19 cellular contexts compared by ENCODE assay signal in the genomic region with DNA sequence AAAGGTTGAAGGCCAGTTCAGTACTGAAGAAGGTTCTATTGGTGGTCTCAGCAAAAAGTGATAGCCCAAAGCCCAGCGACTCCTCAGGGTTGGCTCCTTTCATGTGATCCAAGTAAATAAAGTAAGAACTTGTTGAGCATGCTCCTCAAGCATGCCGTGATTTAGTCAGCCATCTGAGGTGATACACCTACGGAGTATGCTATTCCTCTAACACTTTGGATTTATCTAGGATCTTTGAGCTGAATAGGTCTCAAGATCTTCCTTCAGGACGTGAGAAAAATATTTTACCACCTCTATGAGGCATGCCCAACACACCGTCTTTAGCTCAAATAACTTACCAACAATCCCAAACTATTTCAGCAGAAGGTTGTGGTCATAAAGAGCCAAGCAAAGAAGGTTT.
DNase-seq lines count a peak whose midpoint lies in the region; FAIRE-seq and TF ChIP-seq lines count a peak whose summit lies in the region.
"Had no signal": no experiment of that assay in that cellular context is flagged by ENCODE, and none has a peak within 500 bp of the region (broad histone marks: within the 10 kb centered on the region; RNA-seq: fewer than 3 reads in every experiment).

No MANE protein-coding gene starts in this region.

- H3K36me3 ChIP-seq in esophagus muscularis mucosa = no peaks in the 10 kb centered on the region
- no peaks in the 10 kb centered on the region for H3K36me3 ChIP-seq in trophoblast cell (ENCODE audit: control insufficient read depth in 1 of 2, insufficient read depth in 2 of 2, low read length in 2 of 2)

- no peaks in the 10 kb centered on the region for H3K27me3 ChIP-seq in esophagus muscularis mucosa
- H3K27me3 ChIP-seq in trophoblast cell (ENCODE audit: insufficient read depth, low read length) = no peaks in the 10 kb centered on the region
- H3K27me3 ChIP-seq: BLaER1 treated with 17β-estradiol and CSF1 and Interleukin-3, amounts not matched to agents 10 nM and 100 nM had no signal

- no peak overlapping the region for H2AK5ac ChIP-seq in trophoblast cell (ENCODE audit: low read length)

- intact Hi-C loops in esophagus muscularis mucosa (cut with DNase I) = loop anchor here (10.0 kb wide), 1 partner anchor 161 kb away; no protein-coding TSS in a partner anchor

- WGBS in esophagus muscularis mucosa = 99% methylated on average over 5 of the region's 5 CpGs
- WGBS in trophoblast cell (ENCODE audit: extremely low coverage, insufficient coverage, insufficient read length) = no CpG with 5 or more reads among the region's 5 CpGs

- H2BK5ac ChIP-seq in trophoblast cell (ENCODE audit: low read depth, low read length, poor library complexity) = no peak overlapping the region

- H3K4me3 ChIP-seq in esophagus muscularis mucosa (no peak overlapping the region), trophoblast cell (ENCODE audit: low read depth, low read length) (no peak overlapping the region)
- H3K4me3 ChIP-seq: BLaER1 treated with 17β-estradiol and CSF1 and Interleukin-3, amounts not matched to agents 10 nM and 100 nM had no signal

- no peak overlapping the region for H3K4me2 ChIP-seq in trophoblast cell (ENCODE audit: low read length)
- H3K4me2 ChIP-seq: BLaER1 treated with 17β-estradiol and CSF1 and Interleukin-3, amounts not matched to agents 10 nM and 100 nM had no signal

- H3K9me3 ChIP-seq in esophagus muscularis mucosa (no peaks in the 10 kb centered on the region), trophoblast cell (ENCODE audit: insufficient read depth, low read depth, low read length) (no peaks in the 10 kb centered on the region)

- no peak overlapping the region for H4K12ac ChIP-seq in trophoblast cell (ENCODE audit: low read depth, low read length)

- H3K14ac ChIP-seq in trophoblast cell (ENCODE audit: low read length) = no peak overlapping the region

- H3K18ac ChIP-seq in trophoblast cell (ENCODE audit: low read length) = no peak overlapping the region

- DNase-seq in GM12891 (ENCODE audit: insufficient read length, low spot score) = no peak
- peak; percentile 66 for DNase-seq in esophagus muscularis mucosa (ENCODE audit: extremely low spot score)
- DNase-seq in trophoblast cell = peak; percentile 67 to 90
- DNase-seq in DMS 273 (lab: John Stamatoyannopoulos, UW; ENCODE audit: unreplicated experiment) = no peak
- DNase-seq in C1 segment of cervical spinal cord (lab: John Stamatoyannopoulos, UW) = no peak
- no peak for DNase-seq in stimulated activated CD4-positive, alpha-beta T cell treated with anti-CD3 and anti-CD28 coated beads, Interleukin-12 subunit alpha, Interleukin-12 subunit beta, amount 100 ng/mL, for 4 hours
- DNase-seq: 8988T; AML-193; CD4-positive, alpha-beta memory T cell; CD4-positive, CD25-positive, alpha-beta regulatory T cell; CD8-positive, alpha-beta memory T cell; COR-L47; DMS79 treated with DMSO at 0.1 percent for 48 hours; GF-D8 had no signal

- H3K23ac ChIP-seq in trophoblast cell (ENCODE audit: low read length) = no peak overlapping the region

- no peak for TF ChIP-seq CTCF in esophagus muscularis mucosa (IDR thresholded peaks at IDR 0.05)

- H4K91ac ChIP-seq in trophoblast cell (ENCODE audit: low read depth, low read length) = no peak overlapping the region

- peak; percentile 56 for FAIRE-seq in GM12891 (lab: Jason Lieb, UNC)
- FAIRE-seq: A204.1, G401.6, GM12892, GM18507 had no signal

- H2AFZ ChIP-seq in trophoblast cell (ENCODE audit: insufficient read depth, low read length, poor library complexity) = no peak overlapping the region

- no peak overlapping the region for H4K8ac ChIP-seq in trophoblast cell (ENCODE audit: low read depth, low read length)

- H3K9ac ChIP-seq in trophoblast cell (ENCODE audit: low read length) = no peak overlapping the region
- H3K9ac ChIP-seq: BLaER1 treated with 17β-estradiol and CSF1 and Interleukin-3, amounts not matched to agents 10 nM and 100 nM had no signal

- H3K79me2 ChIP-seq in trophoblast cell (ENCODE audit: control insufficient read depth, insufficient read depth, low read length, poor library complexity) = peaks cover 1% of the 10 kb centered on the region

- TF ChIP-seq EP300 in esophagus muscularis mucosa (IDR thresholded peaks at IDR 0.05) = no peak

- H3K4ac ChIP-seq in trophoblast cell (ENCODE audit: low read depth, low read length) = no peak overlapping the region

- no peak overlapping the region for H2BK12ac ChIP-seq in trophoblast cell (ENCODE audit: low read length)

- peaks cover 7 to 9% (median 8%) of the 10 kb centered on the region in 4 donors for H3K4me1 ChIP-seq in esophagus muscularis mucosa
- H3K4me1 ChIP-seq in trophoblast cell (ENCODE audit: control insufficient read depth in 1 of 2, insufficient read depth in 2 of 2, low read length in 2 of 2) = peaks cover 0 to 2% of the 10 kb centered on the region in 2 experiments

- H3K27ac ChIP-seq in esophagus muscularis mucosa (replicated peaks in 1 of 4) (no peak overlapping the region), trophoblast cell (ENCODE audit: low read depth, low read length) (no peak overlapping the region)
- H3K27ac ChIP-seq: BLaER1 treated with 17β-estradiol and CSF1 and Interleukin-3, amounts not matched to agents 10 nM and 100 nM had no signal

- no peak for TF ChIP-seq POLR2A in GM12891 (IDR thresholded peaks at IDR 0.05; ENCODE audit: low read depth, low read length)
- TF ChIP-seq POLR2A in esophagus muscularis mucosa (IDR thresholded peaks at IDR 0.05; ENCODE audit: low read depth) = no peak

- H2BK120ac ChIP-seq in trophoblast cell (ENCODE audit: insufficient read depth, low read length, poor library complexity) = no peak overlapping the region

- no peaks in the 10 kb centered on the region for H3K79me1 ChIP-seq in trophoblast cell (ENCODE audit: low read length)

TF ChIP-seq in GM12891, 5 proteins besides CTCF, POLR2A, EP300 and RAD21:
- TF ChIP-seq POLR2AphosphoS5 (IDR thresholded peaks at IDR 0.05; ENCODE audit: low read depth, low read length) (no peak), TAF1 (IDR thresholded peaks at IDR 0.05; ENCODE audit: low read depth, low read length) (no peak), PAX5 (IDR thresholded peaks at IDR 0.05; ENCODE audit: insufficient read depth, low read length, severe bottlenecking) (no peak), SPI1 (IDR thresholded peaks at IDR 0.05; ENCODE audit: low read depth, low read length) (no peak)

Comparison
In these comparisons a context has a peak if more than half of its experiments do, and no peak if none do; other contexts are left out.
1. DNase-seq: peak in esophagus muscularis mucosa (single experiment) and trophoblast cell (2 of 2); none in GM12891 (single experiment), DMS 273 (single experiment), C1 segment of cervical spinal cord (0 of 14) and stimulated activated CD4-positive, alpha-beta T cell treated with anti-CD3 and anti-CD28 coated beads, Interleukin-12 subunit alpha, Interleukin-12 subunit beta, amount 100 ng/mL, for 4 hours (single experiment).